1 cellular context compared by ENCODE assay signal in the genomic region with DNA sequence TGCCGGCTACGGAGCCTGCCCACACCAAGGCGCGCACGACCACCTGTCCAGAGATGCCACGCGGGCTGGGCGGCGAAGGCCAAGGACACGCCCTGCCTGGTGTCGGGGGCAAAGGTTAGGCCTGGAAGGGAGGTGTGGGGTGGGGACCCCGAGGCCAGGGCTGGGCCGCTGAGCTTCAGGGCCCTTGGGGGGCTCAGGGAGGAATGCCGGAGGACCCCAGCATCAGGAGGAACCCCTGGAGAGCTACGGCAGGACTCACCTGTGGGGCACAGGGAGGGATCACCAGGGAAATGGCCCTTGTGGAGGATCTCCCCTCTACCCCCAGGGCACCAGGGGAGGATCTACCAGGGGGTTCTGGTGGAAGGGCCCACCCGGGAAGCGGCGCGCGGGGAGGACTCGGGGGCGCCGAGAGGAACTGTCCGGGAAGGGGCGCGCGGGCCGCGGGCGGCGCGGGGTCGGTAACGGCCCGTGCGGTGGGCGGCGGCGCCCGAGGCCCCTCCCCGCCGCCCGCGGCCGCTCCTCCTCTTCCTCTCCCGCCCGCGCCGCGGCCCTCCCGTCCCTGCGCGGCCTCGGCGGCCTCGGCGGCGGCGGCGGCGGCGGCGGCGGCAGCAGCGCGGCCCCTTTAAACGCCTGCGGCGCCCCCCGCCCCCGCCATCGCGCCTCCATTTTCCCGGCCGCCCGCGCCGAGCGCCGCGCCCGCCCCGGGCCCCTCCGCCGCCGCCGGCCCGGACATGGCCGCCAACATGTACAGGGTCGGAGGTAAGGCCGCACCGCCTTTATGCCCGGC.
A peak's percentile ranks its signal among the peaks of the same experiment; 100 is the strongest.
TF ChIP-seq lines count a peak whose summit lies in the region.

A gene (plus strand): TSS at position 523 of the 787 bp plus-strand sequence. CDS start 209 bp downstream, at position 732.

TF ChIP-seq in HepG2, 621 proteins besides CTCF, POLR2A, EP300 and RAD21 (continued from another document):
- TF ChIP-seq, protein P1, sequence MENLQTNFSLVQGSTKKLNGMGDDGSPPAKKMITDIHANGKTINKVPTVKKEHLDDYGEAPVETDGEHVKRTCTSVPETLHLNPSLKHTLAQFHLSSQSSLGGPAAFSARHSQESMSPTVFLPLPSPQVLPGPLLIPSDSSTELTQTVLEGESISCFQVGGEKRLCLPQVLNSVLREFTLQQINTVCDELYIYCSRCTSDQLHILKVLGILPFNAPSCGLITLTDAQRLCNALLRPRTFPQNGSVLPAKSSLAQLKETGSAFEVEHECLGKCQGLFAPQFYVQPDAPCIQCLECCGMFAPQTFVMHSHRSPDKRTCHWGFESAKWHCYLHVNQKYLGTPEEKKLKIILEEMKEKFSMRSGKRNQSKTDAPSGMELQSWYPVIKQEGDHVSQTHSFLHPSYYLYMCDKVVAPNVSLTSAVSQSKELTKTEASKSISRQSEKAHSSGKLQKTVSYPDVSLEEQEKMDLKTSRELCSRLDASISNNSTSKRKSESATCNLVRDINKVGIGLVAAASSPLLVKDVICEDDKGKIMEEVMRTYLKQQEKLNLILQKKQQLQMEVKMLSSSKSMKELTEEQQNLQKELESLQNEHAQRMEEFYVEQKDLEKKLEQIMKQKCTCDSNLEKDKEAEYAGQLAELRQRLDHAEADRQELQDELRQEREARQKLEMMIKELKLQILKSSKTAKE (CRISPR knock-in tag; IDR thresholded peaks at IDR 0.05; ENCODE audit: borderline replicate concordance): peak; percentile 69; the same call in 1 of the 2 replicates
- TF ChIP-seq KLF12 (CRISPR knock-in tag; IDR thresholded peaks at IDR 0.05; ENCODE audit: borderline replicate concordance) (no peak; the same call in 1 of the 2 replicates), DNMT1 (CRISPR knock-in tag; IDR thresholded peaks at IDR 0.05) (no peak), ZFP36L1 (CRISPR knock-in tag; IDR thresholded peaks at IDR 0.05) (0 out of 2 replicates have a peak, but pooled peaks have one; percentile 46), HDAC1 (CRISPR knock-in tag; IDR thresholded peaks at IDR 0.05) (peak; percentile 87), ZNF605 (CRISPR knock-in tag; IDR thresholded peaks at IDR 0.05) (peak; percentile 85; the same call in 1 of the 2 replicates), ZNF747 (CRISPR knock-in tag; IDR thresholded peaks at IDR 0.05; ENCODE audit: borderline replicate concordance) (0 out of 2 replicates have a peak, but pooled peaks have one; percentile 46), ZNF777 (CRISPR knock-in tag; IDR thresholded peaks at IDR 0.05) (0 out of 2 replicates have a peak, but pooled peaks have one; percentile 41), ZNF572 (CRISPR knock-in tag; IDR thresholded peaks at IDR 0.05) (no peak), ZNF775 (CRISPR knock-in tag; IDR thresholded peaks at IDR 0.05; ENCODE audit: borderline replicate concordance) (no peak), RFXAP (CRISPR knock-in tag; IDR thresholded peaks at IDR 0.05; ENCODE audit: borderline replicate concordance) (peak; percentile 67; the same call in 1 of the 2 replicates), ZNF124 (CRISPR knock-in tag; IDR thresholded peaks at IDR 0.05) (peak; percentile 66; the same call in 1 of the 2 replicates), ZNF569 (CRISPR knock-in tag; IDR thresholded peaks at IDR 0.05; ENCODE audit: borderline replicate concordance) (no peak)
- TF ChIP-seq, protein P2, sequence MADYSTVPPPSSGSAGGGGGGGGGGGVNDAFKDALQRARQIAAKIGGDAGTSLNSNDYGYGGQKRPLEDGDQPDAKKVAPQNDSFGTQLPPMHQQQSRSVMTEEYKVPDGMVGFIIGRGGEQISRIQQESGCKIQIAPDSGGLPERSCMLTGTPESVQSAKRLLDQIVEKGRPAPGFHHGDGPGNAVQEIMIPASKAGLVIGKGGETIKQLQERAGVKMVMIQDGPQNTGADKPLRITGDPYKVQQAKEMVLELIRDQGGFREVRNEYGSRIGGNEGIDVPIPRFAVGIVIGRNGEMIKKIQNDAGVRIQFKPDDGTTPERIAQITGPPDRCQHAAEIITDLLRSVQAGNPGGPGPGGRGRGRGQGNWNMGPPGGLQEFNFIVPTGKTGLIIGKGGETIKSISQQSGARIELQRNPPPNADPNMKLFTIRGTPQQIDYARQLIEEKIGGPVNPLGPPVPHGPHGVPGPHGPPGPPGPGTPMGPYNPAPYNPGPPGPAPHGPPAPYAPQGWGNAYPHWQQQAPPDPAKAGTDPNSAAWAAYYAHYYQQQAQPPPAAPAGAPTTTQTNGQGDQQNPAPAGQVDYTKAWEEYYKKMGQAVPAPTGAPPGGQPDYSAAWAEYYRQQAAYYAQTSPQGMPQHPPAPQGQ (CRISPR knock-in tag; IDR thresholded peaks at IDR 0.05; ENCODE audit: borderline replicate concordance): no peak
- TF ChIP-seq, protein P3, sequence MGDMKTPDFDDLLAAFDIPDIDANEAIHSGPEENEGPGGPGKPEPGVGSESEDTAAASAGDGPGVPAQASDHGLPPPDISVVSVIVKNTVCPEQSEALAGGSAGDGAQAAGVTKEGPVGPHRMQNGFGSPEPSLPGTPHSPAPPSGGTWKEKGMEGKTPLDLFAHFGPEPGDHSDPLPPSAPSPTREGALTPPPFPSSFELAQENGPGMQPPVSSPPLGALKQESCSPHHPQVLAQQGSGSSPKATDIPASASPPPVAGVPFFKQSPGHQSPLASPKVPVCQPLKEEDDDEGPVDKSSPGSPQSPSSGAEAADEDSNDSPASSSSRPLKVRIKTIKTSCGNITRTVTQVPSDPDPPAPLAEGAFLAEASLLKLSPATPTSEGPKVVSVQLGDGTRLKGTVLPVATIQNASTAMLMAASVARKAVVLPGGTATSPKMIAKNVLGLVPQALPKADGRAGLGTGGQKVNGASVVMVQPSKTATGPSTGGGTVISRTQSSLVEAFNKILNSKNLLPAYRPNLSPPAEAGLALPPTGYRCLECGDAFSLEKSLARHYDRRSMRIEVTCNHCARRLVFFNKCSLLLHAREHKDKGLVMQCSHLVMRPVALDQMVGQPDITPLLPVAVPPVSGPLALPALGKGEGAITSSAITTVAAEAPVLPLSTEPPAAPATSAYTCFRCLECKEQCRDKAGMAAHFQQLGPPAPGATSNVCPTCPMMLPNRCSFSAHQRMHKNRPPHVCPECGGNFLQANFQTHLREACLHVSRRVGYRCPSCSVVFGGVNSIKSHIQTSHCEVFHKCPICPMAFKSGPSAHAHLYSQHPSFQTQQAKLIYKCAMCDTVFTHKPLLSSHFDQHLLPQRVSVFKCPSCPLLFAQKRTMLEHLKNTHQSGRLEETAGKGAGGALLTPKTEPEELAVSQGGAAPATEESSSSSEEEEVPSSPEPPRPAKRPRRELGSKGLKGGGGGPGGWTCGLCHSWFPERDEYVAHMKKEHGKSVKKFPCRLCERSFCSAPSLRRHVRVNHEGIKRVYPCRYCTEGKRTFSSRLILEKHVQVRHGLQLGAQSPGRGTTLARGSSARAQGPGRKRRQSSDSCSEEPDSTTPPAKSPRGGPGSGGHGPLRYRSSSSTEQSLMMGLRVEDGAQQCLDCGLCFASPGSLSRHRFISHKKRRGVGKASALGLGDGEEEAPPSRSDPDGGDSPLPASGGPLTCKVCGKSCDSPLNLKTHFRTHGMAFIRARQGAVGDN (CRISPR knock-in tag; IDR thresholded peaks at IDR 0.05): peak; percentile 98
- TF ChIP-seq, protein P4, sequence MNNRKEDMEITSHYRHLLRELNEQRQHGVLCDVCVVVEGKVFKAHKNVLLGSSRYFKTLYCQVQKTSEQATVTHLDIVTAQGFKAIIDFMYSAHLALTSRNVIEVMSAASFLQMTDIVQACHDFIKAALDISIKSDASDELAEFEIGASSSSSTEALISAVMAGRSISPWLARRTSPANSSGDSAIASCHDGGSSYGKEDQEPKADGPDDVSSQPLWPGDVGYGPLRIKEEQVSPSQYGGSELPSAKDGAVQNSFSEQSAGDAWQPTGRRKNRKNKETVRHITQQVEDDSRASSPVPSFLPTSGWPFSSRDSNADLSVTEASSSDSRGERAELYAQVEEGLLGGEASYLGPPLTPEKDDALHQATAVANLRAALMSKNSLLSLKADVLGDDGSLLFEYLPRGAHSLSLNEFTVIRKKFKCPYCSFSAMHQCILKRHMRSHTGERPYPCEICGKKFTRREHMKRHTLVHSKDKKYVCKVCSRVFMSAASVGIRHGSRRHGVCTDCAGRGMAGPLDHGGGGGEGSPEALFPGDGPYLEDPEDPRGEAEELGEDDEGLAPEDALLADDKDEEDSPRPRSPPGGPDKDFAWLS (CRISPR knock-in tag; IDR thresholded peaks at IDR 0.05; ENCODE audit: borderline replicate concordance): no peak
- TF ChIP-seq, protein P5, sequence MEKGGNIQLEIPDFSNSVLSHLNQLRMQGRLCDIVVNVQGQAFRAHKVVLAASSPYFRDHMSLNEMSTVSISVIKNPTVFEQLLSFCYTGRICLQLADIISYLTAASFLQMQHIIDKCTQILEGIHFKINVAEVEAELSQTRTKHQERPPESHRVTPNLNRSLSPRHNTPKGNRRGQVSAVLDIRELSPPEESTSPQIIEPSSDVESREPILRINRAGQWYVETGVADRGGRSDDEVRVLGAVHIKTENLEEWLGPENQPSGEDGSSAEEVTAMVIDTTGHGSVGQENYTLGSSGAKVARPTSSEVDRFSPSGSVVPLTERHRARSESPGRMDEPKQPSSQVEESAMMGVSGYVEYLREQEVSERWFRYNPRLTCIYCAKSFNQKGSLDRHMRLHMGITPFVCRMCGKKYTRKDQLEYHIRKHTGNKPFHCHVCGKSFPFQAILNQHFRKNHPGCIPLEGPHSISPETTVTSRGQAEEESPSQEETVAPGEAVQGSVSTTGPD (CRISPR knock-in tag; IDR thresholded peaks at IDR 0.05): no peak
